ENCODE assay signal across 10 cellular contexts in genomic region chr6:7939186-7939863, GRCh38. TPM values are rescaled to one million over a fixed set of nuclear protein-coding genes. Genes with fewer than 3 reads are reported as not detected.
DNase-seq lines count a peak whose midpoint lies in the region; ATAC-seq, FAIRE-seq and TF ChIP-seq lines count a peak whose summit lies in the region.
"Had no signal": no experiment of that assay in that cellular context is flagged by ENCODE, and none has a peak within 500 bp of the region (broad histone marks: within the 10 kb centered on the region; RNA-seq: fewer than 3 reads in every experiment).

No MANE protein-coding gene starts in this region.

- peak; percentile 34; the same call in 1 of the 3 replicates for ATAC-seq in HepG2
- ATAC-seq in right lobe of liver, result no peak
- ATAC-seq in HG03354 (IDR thresholded peaks at IDR 0.05; ENCODE audit: poor library complexity, severe bottlenecking, unreplicated experiment), result peak; percentile 63

- H3K4me3 ChIP-seq in HepG2 (replicated peaks in 1 of 3; ENCODE audit: insufficient read depth in 1 of 3, low read depth in 2 of 3, low read length in 3 of 3) (no peak overlapping the region), right lobe of liver (no peak overlapping the region), Karpas-422 (ENCODE audit: low read length) (no peak overlapping the region), MG63 (no peak overlapping the region)

- no peaks in the 10 kb centered on the region for H3K4me1 ChIP-seq in HepG2 (ENCODE audit: insufficient read depth, low read length)
- no peaks in the 10 kb centered on the region for H3K4me1 ChIP-seq in right lobe of liver
- peaks cover 5% of the 10 kb centered on the region for H3K4me1 ChIP-seq in Karpas-422 (ENCODE audit: low read length)

- no peaks in the 10 kb centered on the region for H3K9me3 ChIP-seq in HepG2 (ENCODE audit: low read length)
- no peaks in the 10 kb centered on the region for H3K9me3 ChIP-seq in right lobe of liver
- no peaks in the 10 kb centered on the region for H3K9me3 ChIP-seq in Karpas-422 (ENCODE audit: low read length)
- H3K9me3 ChIP-seq in MG63, result no peaks in the 10 kb centered on the region

- H3K27me3 ChIP-seq in HepG2 (ENCODE audit: control insufficient read depth in 1 of 2, insufficient read depth in 2 of 2, low read length in 2 of 2) (peaks cover 0 to 15% of the 10 kb centered on the region in 2 experiments; a peak in 3 of 5 replicates), right lobe of liver (no peaks in the 10 kb centered on the region), Karpas-422 (ENCODE audit: low read length) (no peaks in the 10 kb centered on the region), MG63 (no peaks in the 10 kb centered on the region)

- H2AFZ ChIP-seq in HepG2 (ENCODE audit: low read length) (no peak overlapping the region), Karpas-422 (ENCODE audit: low read length) (no peak overlapping the region)

- no peak for TF ChIP-seq POLR2A in HepG2 (IDR thresholded peaks at IDR 0.05; ENCODE audit: insufficient read depth in 1 of 2, low read depth in 2 of 2, low read length in 2 of 2)
- no peak for TF ChIP-seq POLR2A in right lobe of liver (IDR thresholded peaks at IDR 0.05)

- no peak for FAIRE-seq in HepG2 (lab: Jason Lieb, UNC)

- no peak for DNase-seq in HepG2 (ENCODE audit: low spot score)
- DNase-seq in right lobe of liver, result no peak
- DNase-seq in caudate nucleus (lab: John Stamatoyannopoulos, UW), result peak in 39 of 61 donors; percentile 3 to 85 (median 43)
- DNase-seq in Karpas-422, result no peak
- no peak for DNase-seq in COR-L47 (lab: John Stamatoyannopoulos, UW)
- DNase-seq in medulla oblongata (ENCODE audit: extremely low spot score), result no peak
- DNase-seq in MG63, result no peak
- DNase-seq: activated CD4-positive, alpha-beta T cell treated with anti-CD3 and anti-CD28 coated beads, Interleukin-2, amount 50 U/mL, for 1 hour had no signal

- intact Hi-C loops in HepG2 (cut with micrococcal nuclease; ENCODE audit: unreplicated experiment), result no loop called here
- intact Hi-C loops in right lobe of liver (cut with DNase I), result no loop called here

- H3K79me2 ChIP-seq in HepG2 (ENCODE audit: insufficient read depth, low read length) (no peaks in the 10 kb centered on the region), Karpas-422 (ENCODE audit: low read length) (no peaks in the 10 kb centered on the region)

- TF ChIP-seq CTCF in HepG2 (CRISPR knock-in tag; IDR thresholded peaks at IDR 0.05) (no peak), right lobe of liver (IDR thresholded peaks at IDR 0.05) (no peak)

- H3K27ac ChIP-seq in HepG2 (ENCODE audit: extremely low read length, insufficient read depth, low read length), result no peak overlapping the region
- no peak overlapping the region for H3K27ac ChIP-seq in right lobe of liver
- peak overlapping the region; percentile 74 for H3K27ac ChIP-seq in caudate nucleus (ENCODE audit: low read depth, low read length)
- no peak overlapping the region for H3K27ac ChIP-seq in Karpas-422 (ENCODE audit: low read length)
- H3K27ac ChIP-seq: epithelial cell of prostate had no signal

- CTCF ChIA-PET in HepG2 (lab: Yijun Ruan, JAX; ENCODE audit: low intra/inter-chr PET ratio, low total read pairs), result interaction anchor here (0.6 kb wide), 1 partner anchor 36 kb away, joined by 3 read pairs; no protein-coding TSS in a partner anchor

- H3K9ac ChIP-seq in HepG2 (ENCODE audit: insufficient read depth, low read depth, low read length) (no peak overlapping the region), Karpas-422 (ENCODE audit: low read length) (no peak overlapping the region)

- no peaks in the 10 kb centered on the region for H3K36me3 ChIP-seq in HepG2 (replicated peaks in 1 of 2; ENCODE audit: control insufficient read depth in 1 of 2, insufficient read depth in 2 of 2, low read length in 2 of 2)
- H3K36me3 ChIP-seq in right lobe of liver, result no peaks in the 10 kb centered on the region
- H3K36me3 ChIP-seq in Karpas-422 (ENCODE audit: insufficient read depth, low read length), result no peaks in the 10 kb centered on the region
- H3K36me3 ChIP-seq in MG63, result no peaks in the 10 kb centered on the region

- WGBS in HepG2 (ENCODE audit: low lambda C conversion rate), result 33% methylated on average over 10 of the region's 11 CpGs
- 78% methylated on average over 10 of the region's 11 CpGs for WGBS in right lobe of liver (ENCODE audit: insufficient coverage, low coverage, low lambda C conversion rate, missing lambda C conversion rate)

- POLR2A ChIA-PET in HepG2 (lab: Yijun Ruan, JAX), result interaction anchor here (1.0 to 1.2 kb wide), 2 partner anchors 30 to 163 kb away, joined by 3 read pairs; partner anchors contain the start of gene EEF1E1

- no peak for TF ChIP-seq RAD21 in HepG2 (CRISPR knock-in tag; IDR thresholded peaks at IDR 0.05)

- H3K9me2 ChIP-seq in Karpas-422 (replicated peaks; ENCODE audit: insufficient read depth, low read length), result no peaks in the 10 kb centered on the region

- H4K20me1 ChIP-seq in HepG2 (ENCODE audit: insufficient read depth, low read length) (no peaks in the 10 kb centered on the region), Karpas-422 (ENCODE audit: insufficient read depth, low read depth, low read length) (no peaks in the 10 kb centered on the region)

- BruUV-seq in HepG2 (replicated peaks; lab: Mats Ljungman, UMichigan), result no TSS peak

- no peak overlapping the region for H3K4me2 ChIP-seq in HepG2 (ENCODE audit: low read depth, low read length)
- H3K4me2 ChIP-seq in Karpas-422 (ENCODE audit: low read depth, low read length, poor library complexity, severe bottlenecking), result no peak overlapping the region

- in situ Hi-C loops in HepG2 (cut with HindIII; ENCODE audit: extremely low pct_ligation_motif_present, low pct_unique_long_range_greater_than_20kb), result no loop called here

- TF ChIP-seq EP300 in HepG2 (IDR thresholded peaks at IDR 0.05; ENCODE audit: low read depth in 2 of 2, low read length in 2 of 2) (no peak), HepG2 (CRISPR knock-in tag; IDR thresholded peaks at IDR 0.05; ENCODE audit: borderline replicate concordance) (no peak)

TF ChIP-seq in HepG2, 621 proteins besides CTCF, POLR2A, EP300 and RAD21:
- TF ChIP-seq NFYB (CRISPR knock-in tag; IDR thresholded peaks at IDR 0.05) (no peak), ATF7 (IDR thresholded peaks at IDR 0.05) (peak; percentile 71; the same call in 1 of the 2 replicates), ATF7 (CRISPR knock-in tag; IDR thresholded peaks at IDR 0.05) (no peak)
TF ChIP-seq in HepG2: peak in this region for 1.

RNA-seq across cellular contexts. Expression of gene TXNDC5, which starts 28.7 kb away (rescaled TPM):
- total RNA-seq in HepG2 (2016; rRNA removed; fragmentation: Illumina TruSeq; extraction: Trizol) (376 and 578 TPM in 2 replicates), right lobe of liver (100 to 1,000 TPM in 5 of 6 experiments, 10 to 100 TPM in 1; 87.9 to 187 (median 133) TPM)
- total RNA-seq in HepG2 (2016; cell fraction: cytosol; rRNA removed; fragmentation: Illumina TruSeq; extraction: Trizol; ENCODE audit: low read depth), result 169 TPM in 2 replicates
- total RNA-seq in HepG2 (2016; cell fraction: insoluble cytoplasmic fraction; rRNA removed; fragmentation: Illumina TruSeq; extraction: Trizol), result 372 and 586 TPM in 2 replicates
- 439 and 444 TPM in 2 replicates for total RNA-seq in HepG2 (2016; cell fraction: membrane; rRNA removed; fragmentation: Illumina TruSeq; extraction: Trizol)
- total RNA-seq in HepG2 (2016; cell fraction: nucleus; rRNA removed; fragmentation: Illumina TruSeq; extraction: Trizol), result 445 and 518 TPM in 2 replicates
- polyA plus RNA-seq in HepG2 (2011; rRNA removed), result 255 and 287 TPM in 2 replicates
- polyA plus RNA-seq in HepG2 (2011; cell fraction: cytosol; rRNA removed), result 252 and 289 TPM in 2 replicates
- polyA plus RNA-seq in HepG2 (2011; cell fraction: nucleus; rRNA removed), result 144 and 146 TPM in 2 replicates
- polyA plus RNA-seq in HepG2 (2012), result 246 and 286 TPM in 2 replicates
- 158 and 172 TPM in 2 replicates for polyA plus RNA-seq in HepG2 (2016; cell fraction: cytosol; fragmentation: Illumina TruSeq; extraction: Trizol; ENCODE audit: low read depth)
- 267 and 268 TPM in 2 replicates for polyA plus RNA-seq in HepG2 (2016; cell fraction: insoluble cytoplasmic fraction; fragmentation: Illumina TruSeq; extraction: Trizol; ENCODE audit: low read depth)
- polyA plus RNA-seq in HepG2 (2016; cell fraction: membrane; fragmentation: Illumina TruSeq; extraction: Trizol; ENCODE audit: low read depth), result 288 and 289 TPM in 2 replicates
- polyA plus RNA-seq in HepG2 (2016; cell fraction: nucleus; fragmentation: Illumina TruSeq; extraction: Trizol; ENCODE audit: insufficient read depth, low read depth), result 529 and 534 TPM in 2 replicates
- 99.9 and 291 TPM in 2 replicates for polyA minus RNA-seq in HepG2 (2011; rRNA and poly(A)+ RNA removed; ENCODE audit: low replicate concordance)
- polyA minus RNA-seq in HepG2 (2011; cell fraction: cytosol; rRNA and poly(A)+ RNA removed), result 147 and 151 TPM in 2 replicates
- polyA minus RNA-seq in HepG2 (2011; cell fraction: nucleus; rRNA and poly(A)+ RNA removed), result 104 and 118 TPM in 2 replicates
- 66.6 and 80.4 TPM in 2 replicates for total RNA-seq in Karpas-422 (2014; rRNA removed; shearing (Covaris generic); ENCODE audit: low replicate concordance)
- total RNA-seq in MG63 (2014; rRNA removed; shearing (Covaris generic); ENCODE audit: low replicate concordance), result 417 and 442 TPM in 2 replicates

Comparison
In these comparisons a context has a peak if more than half of its experiments do, and no peak if none do; other contexts are left out.
1. ATAC-seq: peak in HepG2 (single experiment) and HG03354 (single experiment); none in right lobe of liver (0 of 4).
2. DNase-seq: peak in caudate nucleus (39 of 61); none in HepG2 (single experiment), right lobe of liver (0 of 3), Karpas-422 (single experiment), COR-L47 (single experiment), medulla oblongata (single experiment) and MG63 (single experiment).